In the genomic region with DNA sequence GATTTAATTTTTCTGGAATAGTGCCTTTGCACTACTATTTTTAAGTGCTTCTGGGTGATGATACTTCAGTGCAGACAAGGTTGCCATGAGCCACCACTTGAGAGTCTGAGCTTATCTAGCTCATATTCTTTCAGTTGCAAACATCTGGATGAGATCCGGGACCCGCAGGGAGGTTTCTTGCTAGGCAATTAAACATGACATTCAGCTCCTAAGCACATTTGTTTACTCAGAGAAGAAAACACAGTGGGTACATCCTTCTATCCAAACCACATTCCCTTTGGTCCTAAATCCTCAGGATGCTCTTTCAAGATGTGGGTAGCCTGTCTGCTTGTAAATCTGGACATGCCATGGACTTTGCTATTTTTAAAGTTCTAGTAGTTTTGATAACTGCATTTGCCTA, we compare ENCODE assay signal across 17 cellular contexts.
"Had no signal": no experiment of that assay in that cellular context is flagged by ENCODE, and none has a peak within 500 bp of the region (broad histone marks: within the 10 kb centered on the region; RNA-seq: fewer than 3 reads in every experiment).

No MANE protein-coding gene starts in this region.

- H3K27ac Mint-ChIP-seq: activated CD4-positive, alpha-beta T cell treated with anti-CD3 and anti-CD28 coated beads, Interleukin-2, amount 10 ng/mL, durations not matched to agents 7 days and 5 days; activated T-helper 17 cell treated with anti-CD3 and anti-CD28 coated beads, Interleukin-2, amount 50 U/mL, for 72 hours; natural killer cell; progenitor cell of endocrine pancreas; stimulated activated naive B cell treated with anti-CD40 and anti-IgM and Interleukin-4, amounts not matched to agents 10 μg/mL and 1 μg/mL and 100 μg/mL, for 72 hours had no signal

- H3K4me3 Mint-ChIP-seq: activated CD4-positive, alpha-beta T cell treated with anti-CD3 and anti-CD28 coated beads, Interleukin-2, amount 10 ng/mL, durations not matched to agents 7 days and 5 days; activated T-helper 17 cell treated with anti-CD3 and anti-CD28 coated beads, Interleukin-2, amount 50 U/mL, for 72 hours; central memory CD8-positive, alpha-beta T cell; natural killer cell; stimulated activated naive B cell treated with anti-CD40 and anti-IgM and Interleukin-4, amounts not matched to agents 10 μg/mL and 1 μg/mL and 100 μg/mL, for 72 hours had no signal

- H3K9me3 Mint-ChIP-seq: activated CD4-positive, alpha-beta T cell treated with anti-CD3 and anti-CD28 coated beads, Interleukin-2, amount 10 ng/mL, durations not matched to agents 7 days and 5 days; activated T-helper 17 cell treated with anti-CD3 and anti-CD28 coated beads, Interleukin-2, amount 50 U/mL, for 72 hours; central memory CD8-positive, alpha-beta T cell; natural killer cell had no signal

- DNase-seq: activated CD4-positive, alpha-beta T cell treated with anti-CD3 and anti-CD28 coated beads, Interleukin-2, amount 10 ng/mL, durations not matched to agents 7 days and 5 days; activated CD8-positive, alpha-beta memory T cell treated with anti-CD3 and anti-CD28 coated beads for 24 hours; activated naive CD4-positive, alpha-beta T cell treated with anti-CD3 and anti-CD28 coated beads, Interleukin-2, amount 50 U/mL, for 16 hours; cortex of kidney; effector CD8-positive, alpha-beta T cell; left colon; mammary epithelial cell; natural killer cell; nucleus accumbens; right cardiac atrium; spleen; stimulated activated CD4-positive, alpha-beta T cell treated with anti-CD3 and anti-CD28 coated beads, Interleukin-1b, Interleukin-23, amount 100 ng/mL, for 48 hours; stimulated activated naive B cell treated with anti-CD40 and anti-IgM and Interleukin-4, amounts not matched to agents 10 μg/mL and 1 μg/mL and 100 μg/mL, for 72 hours had no signal

- H3K27me3 Mint-ChIP-seq: activated CD4-positive, alpha-beta T cell treated with anti-CD3 and anti-CD28 coated beads, Interleukin-2, amount 10 ng/mL, durations not matched to agents 7 days and 5 days; activated T-helper 17 cell treated with anti-CD3 and anti-CD28 coated beads, Interleukin-2, amount 50 U/mL, for 72 hours; central memory CD8-positive, alpha-beta T cell; progenitor cell of endocrine pancreas; stimulated activated naive B cell treated with anti-CD40 and anti-IgM and Interleukin-4, amounts not matched to agents 10 μg/mL and 1 μg/mL and 100 μg/mL, for 72 hours had no signal

- H3K4me3 ChIP-seq: spleen, tibial nerve had no signal

- H3K27me3 ChIP-seq: spleen, tibial nerve had no signal

- H3K9me3 ChIP-seq: spleen, tibial nerve had no signal

- ATAC-seq: activated T-helper 17 cell treated with anti-CD3 and anti-CD28 coated beads, Interleukin-2, amount 50 U/mL, for 72 hours; left colon; natural killer cell; right cardiac atrium; stimulated activated naive B cell treated with anti-CD40 and anti-IgM and Interleukin-4, amounts not matched to agents 10 μg/mL and 1 μg/mL and 100 μg/mL, for 72 hours had no signal
